ENCODE assay signal across 2 cellular contexts in genomic region chr11:68956142-68956541, GRCh38.
TF ChIP-seq lines count a peak whose summit lies in the region.

No MANE protein-coding gene starts in this region.

TF ChIP-seq in IMR-90, 13 proteins besides CTCF, POLR2A, EP300 and RAD21:
- peak; percentile 16; the same call in 1 of the 2 replicates for TF ChIP-seq SMC3 (IDR thresholded peaks at IDR 0.05; ENCODE audit: low read depth, low read length)
- TF ChIP-seq, protein P1, sequence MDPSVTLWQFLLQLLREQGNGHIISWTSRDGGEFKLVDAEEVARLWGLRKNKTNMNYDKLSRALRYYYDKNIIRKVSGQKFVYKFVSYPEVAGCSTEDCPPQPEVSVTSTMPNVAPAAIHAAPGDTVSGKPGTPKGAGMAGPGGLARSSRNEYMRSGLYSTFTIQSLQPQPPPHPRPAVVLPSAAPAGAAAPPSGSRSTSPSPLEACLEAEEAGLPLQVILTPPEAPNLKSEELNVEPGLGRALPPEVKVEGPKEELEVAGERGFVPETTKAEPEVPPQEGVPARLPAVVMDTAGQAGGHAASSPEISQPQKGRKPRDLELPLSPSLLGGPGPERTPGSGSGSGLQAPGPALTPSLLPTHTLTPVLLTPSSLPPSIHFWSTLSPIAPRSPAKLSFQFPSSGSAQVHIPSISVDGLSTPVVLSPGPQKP (IDR thresholded peaks at IDR 0.05; ENCODE audit: borderline replicate concordance, low read depth, low read length), result no peak

TF ChIP-seq in GM12878, 131 proteins besides CTCF, POLR2A, EP300 and RAD21:
- peak; percentile 15; the same call in 1 of the 2 replicates for TF ChIP-seq SMC3 (IDR thresholded peaks at IDR 0.05; ENCODE audit: borderline replicate concordance, low read length)
- TF ChIP-seq FOXM1 (IDR thresholded peaks at IDR 0.05; ENCODE audit: low read depth, low read length), result no peak
- no peak for TF ChIP-seq RCOR1 (conservative IDR thresholded peaks at IDR 0.05; ENCODE audit: low read depth, low read length)
